In genomic region chr7:3174515-3175318, GRCh38 we compare ENCODE assay signal across 19 cellular contexts.
"Had no signal": no experiment of that assay in that cellular context is flagged by ENCODE, and none has a peak within 500 bp of the region (broad histone marks: within the 10 kb centered on the region; RNA-seq: fewer than 3 reads in every experiment).

No MANE protein-coding gene starts in this region.

- H3K4me3 Mint-ChIP-seq: activated CD8-positive, alpha-beta T cell treated with anti-CD3 and anti-CD28 coated beads for 36 hours; activated naive CD8-positive, alpha-beta T cell treated with anti-CD3 and anti-CD28 coated beads, Interleukin-2, amount 10 ng/mL, durations not matched to agents 7 days and 5 days; activated T-cell treated with anti-CD3 and anti-CD28 coated beads, Interleukin-2, amount 50 U/mL, for 72 hours; endodermal cell; natural killer cell had no signal

- H3K27ac Mint-ChIP-seq: activated CD8-positive, alpha-beta T cell treated with anti-CD3 and anti-CD28 coated beads for 36 hours; activated naive CD8-positive, alpha-beta T cell treated with anti-CD3 and anti-CD28 coated beads, Interleukin-2, amount 10 ng/mL, durations not matched to agents 7 days and 5 days; activated T-cell treated with anti-CD3 and anti-CD28 coated beads, Interleukin-2, amount 50 U/mL, for 72 hours; natural killer cell had no signal

- H3K9me3 Mint-ChIP-seq: natural killer cell had no signal

- H3K4me3 ChIP-seq: prostate gland, suprapubic skin, upper lobe of right lung had no signal

- H3K36me3 ChIP-seq: prostate gland, suprapubic skin, upper lobe of right lung had no signal

- H3K36me3 Mint-ChIP-seq: natural killer cell had no signal

- ATAC-seq: activated CD8-positive, alpha-beta T cell treated with anti-CD3 and anti-CD28 coated beads for 36 hours; activated T-cell treated with anti-CD3 and anti-CD28 coated beads, Interleukin-2, amount 50 U/mL, for 72 hours; left colon; natural killer cell; sciatic nerve; upper lobe of right lung had no signal

- DNase-seq: activated CD8-positive, alpha-beta memory T cell treated with anti-CD3 and anti-CD28 coated beads, Interleukin-2, amount 50 U/mL, for 4 hours; activated CD8-positive, alpha-beta T cell treated with anti-CD3 and anti-CD28 coated beads for 36 hours; activated gamma-delta T cell treated with Interleukin-2 at 50 U/mL for 16 hours; activated naive CD8-positive, alpha-beta T cell treated with anti-CD3 and anti-CD28 coated beads, Interleukin-2, amount 10 ng/mL, durations not matched to agents 7 days and 5 days; activated T-cell treated with anti-CD3 and anti-CD28 coated beads, Interleukin-2, amount 50 U/mL, for 72 hours; anterior cingulate cortex; endodermal cell; erythroblast; left colon; mammary epithelial cell; natural killer cell; nucleus accumbens; stimulated activated CD4-positive, alpha-beta T cell treated with anti-CD3 and anti-CD28 coated beads, Interleukin-12 subunit alpha, Interleukin-12 subunit beta, amount 100 ng/mL, for 4 hours; stimulated activated naive CD4-positive, alpha-beta T cell treated with Interleukin-2 at 50 U/mL for 16 hours; T-helper 9 cell; upper lobe of right lung had no signal

- H3K9me3 ChIP-seq: prostate gland, suprapubic skin, upper lobe of right lung had no signal

- H3K4me1 ChIP-seq: prostate gland, suprapubic skin, upper lobe of right lung had no signal

- H3K27ac ChIP-seq: prostate gland, suprapubic skin, upper lobe of right lung had no signal
